Comparison of ENCODE assay signal across 30 cellular contexts in genomic region chr1:29774355-29774754, GRCh38.
DNase-seq lines count a peak whose midpoint lies in the region; ATAC-seq, FAIRE-seq and TF ChIP-seq lines count a peak whose summit lies in the region.
"Had no signal": no experiment of that assay in that cellular context is flagged by ENCODE, and none has a peak within 500 bp of the region (broad histone marks: within the 10 kb centered on the region; RNA-seq: fewer than 3 reads in every experiment).

No MANE protein-coding gene starts in this region.

- CTCF ChIA-PET in HEK293 (lab: Yijun Ruan, JAX), result no interaction called here
- CTCF ChIA-PET in K562 (lab: Yijun Ruan, JAX; ENCODE audit: low intra/inter-chr PET ratio), result no interaction called here

- H4K20me1 ChIP-seq in K562 (replicated peaks; ENCODE audit: control insufficient read depth, insufficient read depth, low read length), result no peaks in the 10 kb centered on the region
- H4K20me1 ChIP-seq: BLaER1; BLaER1 treated with 17β-estradiol and CSF1 and Interleukin-3, amounts not matched to agents 10 nM and 100 nM had no signal

- no peaks in the 10 kb centered on the region for H3K36me3 ChIP-seq in HEK293 (ENCODE audit: control insufficient read depth in 2 of 2, insufficient read depth in 1 of 2, low read length in 2 of 2)
- no peaks in the 10 kb centered on the region for H3K36me3 ChIP-seq in K562 (ENCODE audit: control insufficient read depth, insufficient read depth, low read length)
- no peaks in the 10 kb centered on the region for H3K36me3 ChIP-seq in right atrium auricular region
- H3K36me3 ChIP-seq: BE2C; BLaER1; BLaER1 treated with 17β-estradiol and CSF1 and Interleukin-3, amounts not matched to agents 10 nM and 100 nM had no signal

- no peak for TF ChIP-seq CTCF in HEK293 (tag by site-specific recombination; IDR thresholded peaks at IDR 0.05)
- TF ChIP-seq CTCF in K562 (IDR thresholded peaks at IDR 0.05 in 2 of 3, conservative IDR thresholded peaks at IDR 0.05 in 1 of 3; ENCODE audit: insufficient read depth in 2 of 3, low read depth in 1 of 3, low read length in 3 of 3), result no peak
- no peak for TF ChIP-seq CTCF in right atrium auricular region (IDR thresholded peaks at IDR 0.05)

- no peak for ATAC-seq in K562
- ATAC-seq: A549; CD8-positive, alpha-beta T cell had no signal

- TF ChIP-seq RAD21 in K562 (CRISPR knock-in tag; conservative IDR thresholded peaks at IDR 0.05 in 1 of 2, IDR thresholded peaks at IDR 0.05 in 1 of 2), result no peak

- H3K79me2 ChIP-seq in K562 (ENCODE audit: control insufficient read depth, insufficient read depth, low read length), result no peaks in the 10 kb centered on the region

- no peak for FAIRE-seq in K562 (lab: Jason Lieb, UNC)
- FAIRE-seq: A549, D721Med had no signal

- H3K9me3 ChIP-seq in HEK293 (ENCODE audit: control insufficient read depth, insufficient read depth, low read depth, low read length) (no peaks in the 10 kb centered on the region), K562 (replicated peaks; ENCODE audit: control insufficient read depth, insufficient read depth, low read depth, low read length) (no peaks in the 10 kb centered on the region), right atrium auricular region (peaks cover 0 to 11% of the 10 kb centered on the region in 2 donors)
- H3K9me3 ChIP-seq: A549, BE2C, Caco-2 had no signal

- no peak overlapping the region for H3K9ac ChIP-seq in K562 (ENCODE audit: insufficient read depth in 1 of 2, low read depth in 2 of 2, low read length in 2 of 2)
- H3K9ac ChIP-seq: BLaER1; BLaER1 treated with 17β-estradiol and CSF1 and Interleukin-3, amounts not matched to agents 10 nM and 100 nM had no signal

- H3K4me2 ChIP-seq in K562 (ENCODE audit: insufficient read depth, low read length), result no peak overlapping the region
- H3K4me2 ChIP-seq: A549; BLaER1; BLaER1 treated with 17β-estradiol and CSF1 and Interleukin-3, amounts not matched to agents 10 nM and 100 nM had no signal

- in situ Hi-C loops in K562 (cut with MboI), result no loop called here

- H3K27me3 ChIP-seq in K562 (ENCODE audit: control insufficient read depth in 2 of 2, insufficient read depth in 2 of 2, low read length in 2 of 2), result no peaks in the 10 kb centered on the region; a peak in 1 of 5 replicates
- H3K27me3 ChIP-seq in right atrium auricular region, result no peaks in the 10 kb centered on the region
- H3K27me3 ChIP-seq: BE2C; BLaER1; BLaER1 treated with 17β-estradiol and CSF1 and Interleukin-3, amounts not matched to agents 10 nM and 100 nM had no signal

- H3K4me1 ChIP-seq in HEK293 (ENCODE audit: control insufficient read depth, insufficient read depth, low read length) (no peaks in the 10 kb centered on the region), K562 (replicated peaks in 1 of 2; ENCODE audit: control insufficient read depth in 2 of 2, insufficient read depth in 2 of 2, low read length in 2 of 2) (no peaks in the 10 kb centered on the region), right atrium auricular region (no peaks in the 10 kb centered on the region)
- H3K4me1 ChIP-seq: A549; BE2C; BLaER1; BLaER1 treated with 17β-estradiol and CSF1 and Interleukin-3, amounts not matched to agents 10 nM and 100 nM; Caco-2 had no signal

- H3K4me3 ChIP-seq in HEK293 (ENCODE audit: low read depth, low read length) (no peak overlapping the region), K562 (no peak overlapping the region), right atrium auricular region (no peak overlapping the region)
- H3K4me3 ChIP-seq: A549; BLaER1; BLaER1 treated with 17β-estradiol and CSF1 and Interleukin-3, amounts not matched to agents 10 nM and 100 nM had no signal

- no peak overlapping the region for H3K27ac ChIP-seq in HEK293 (ENCODE audit: extremely low read depth, low read depth, low read length)
- no peak overlapping the region for H3K27ac ChIP-seq in K562 (ENCODE audit: extremely low read depth, low read depth, low read length)
- no peak overlapping the region for H3K27ac ChIP-seq in right atrium auricular region
- H3K27ac ChIP-seq: 22Rv1; A549; BLaER1; BLaER1 treated with 17β-estradiol and CSF1 and Interleukin-3, amounts not matched to agents 10 nM and 100 nM; C4-2B had no signal

- no peak overlapping the region for H2AFZ ChIP-seq in K562 (ENCODE audit: low read depth, low read length)

- intact Hi-C loops in K562 (cut with micrococcal nuclease), result no loop called here

- 2% methylated on average over 2 of the region's 2 CpGs for WGBS in K562 (ENCODE audit: insufficient coverage, low coverage, missing lambda C conversion rate)

- no peaks in the 10 kb centered on the region for H3K9me1 ChIP-seq in K562 (ENCODE audit: control insufficient read depth, insufficient read depth, low read length)

- TF ChIP-seq EP300 in K562 (IDR thresholded peaks at IDR 0.05; ENCODE audit: low read length), result no peak

- POLR2A ChIA-PET in HEK293 (lab: Yijun Ruan, JAX), result no interaction called here
- POLR2A ChIA-PET in K562 (lab: Yijun Ruan, JAX), result no interaction called here

- TF ChIP-seq POLR2A in K562 (conservative IDR thresholded peaks at IDR 0.05), result no peak

- no TSS peak for BruUV-seq in K562 (replicated peaks; lab: Mats Ljungman, UMichigan)

- DNase-seq in K562 (ENCODE audit: extremely low read depth in 1 of 4, low spot score in 3 of 4), result no peak
- DNase-seq in stimulated activated CD4-positive, alpha-beta T cell treated with anti-CD3 and anti-CD28 coated beads, Interleukin-4, amount 100 ng/mL, for 1 hour, result no peak
- DNase-seq in right atrium auricular region (ENCODE audit: low spot score), result no peak
- DNase-seq: 8988T; ACHN; AML-193; BE2C; C1 segment of cervical spinal cord; Caco-2; Calu3; CD4-positive, alpha-beta memory T cell; CD4-positive, alpha-beta T cell; CD4-positive, CD25-positive, alpha-beta regulatory T cell; CD8-positive, alpha-beta memory T cell; CD8-positive, alpha-beta T cell; COR-L47; DMS 273 treated with DMSO at 0.1 percent for 48 hours; DMS153; DMS53; DMS79; DMS79 treated with DMSO at 0.1 percent for 48 hours; DND-41; EL had no signal

TF ChIP-seq in HEK293, 187 proteins besides CTCF, POLR2A, EP300 and RAD21:
- peak; percentile 61 for TF ChIP-seq SETDB1 (IDR thresholded peaks at IDR 0.05; ENCODE audit: insufficient read length, low read length)
- no peak for TF ChIP-seq ZNF704 (tag by site-specific recombination; IDR thresholded peaks at IDR 0.05)
- peak; percentile 87 for TF ChIP-seq ZNF133 (tag by site-specific recombination; IDR thresholded peaks at IDR 0.05)

TF ChIP-seq in K562, 482 proteins besides CTCF, POLR2A, EP300 and RAD21:
- TF ChIP-seq HNRNPH1 (optimal IDR thresholded peaks at IDR 0.05; ENCODE audit: low read depth, low read length), result no peak
- peak; percentile 83 for TF ChIP-seq DACH1 (IDR thresholded peaks at IDR 0.05; ENCODE audit: partially characterized antibody)

Comparison
In these comparisons a context has a peak if more than half of its experiments do, and no peak if none do; other contexts are left out.
1. Of the 44 proteins assayed by ChIP-seq in both K562 and HEK293: peak only in K562: none; only in HEK293: SETDB1 and ZNF133; in both: none; in neither: 42.